ENCODE assay signal across 26 cellular contexts in the genomic region with DNA sequence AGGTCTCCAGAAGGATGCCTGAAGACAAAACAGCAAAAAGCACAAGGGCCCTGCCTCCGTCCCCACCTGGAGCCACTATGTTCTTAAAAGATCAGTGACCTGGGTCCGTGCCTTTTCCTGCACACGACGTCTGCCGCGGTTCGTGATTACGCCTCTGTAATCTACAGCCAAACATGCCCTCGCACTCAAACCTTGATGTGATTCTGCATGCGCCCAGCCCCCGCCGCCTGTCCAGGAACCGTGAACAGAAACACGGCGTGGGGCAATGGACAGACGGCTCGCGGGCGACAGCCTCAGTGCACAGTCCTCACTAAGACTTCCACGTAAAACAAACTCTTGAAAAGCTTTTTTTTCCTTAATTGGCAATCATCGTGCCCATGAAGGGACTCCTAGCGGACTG. TPM values are rescaled to one million over a fixed set of nuclear protein-coding genes. Genes with fewer than 3 reads are reported as not detected.
DNase-seq lines count a peak whose midpoint lies in the region; ATAC-seq, FAIRE-seq and TF ChIP-seq lines count a peak whose summit lies in the region.
"Had no signal": no experiment of that assay in that cellular context is flagged by ENCODE, and none has a peak within 500 bp of the region (broad histone marks: within the 10 kb centered on the region; RNA-seq: fewer than 3 reads in every experiment).

No MANE protein-coding gene starts in this region.

- FAIRE-seq in frontal cortex (lab: Jason Lieb, UNC), result no peak
- FAIRE-seq: GM12892, H1, HTR-8/SVneo had no signal

- no peak overlapping the region for H3K4me2 ChIP-seq in neural progenitor cell
- H3K4me2 ChIP-seq: PC-9 had no signal

- H3K27me3 Mint-ChIP-seq in CD4-positive, alpha-beta memory T cell, result no peaks in the 10 kb centered on the region
- H3K27me3 Mint-ChIP-seq in chondrocyte (ENCODE audit: low read depth) (no peaks in the 10 kb centered on the region), neural progenitor cell (ENCODE audit: insufficient read depth, low read depth) (peaks cover 21% of the 10 kb centered on the region)

- H3K9me3 Mint-ChIP-seq in CD4-positive, alpha-beta memory T cell, result peaks cover 0 to 33% (median 2%) of the 10 kb centered on the region in 8 donors
- H3K9me3 Mint-ChIP-seq in chondrocyte (ENCODE audit: low read depth) (peaks cover 7% of the 10 kb centered on the region), neural progenitor cell (peaks cover 47% of the 10 kb centered on the region)

- WGBS in heart right ventricle, 2 donors, result 95 to 96% methylated on average over 22 of the region's 22 CpGs

- H3K9ac ChIP-seq in neural progenitor cell, result no peak overlapping the region

- intact Hi-C loops in left ventricle myocardium superior (cut with micrococcal nuclease), result no loop called here
- intact Hi-C loops in heart right ventricle (cut with DNase I), result no loop called here
- intact Hi-C loops in CD4-positive, alpha-beta memory T cell (cut with micrococcal nuclease), result no loop called here
- intact Hi-C loops in posterior vena cava (cut with DNase I), result no loop called here

- H3K4me1 Mint-ChIP-seq in CD4-positive, alpha-beta memory T cell, result peaks cover 0 to 8% (median 3%) of the 10 kb centered on the region in 4 donors
- H3K4me1 Mint-ChIP-seq in chondrocyte (ENCODE audit: low read depth), result no peaks in the 10 kb centered on the region
- no peaks in the 10 kb centered on the region for H3K4me1 Mint-ChIP-seq in neural progenitor cell

- peak overlapping the region in 1 of 8 donors; percentile 46 for H3K4me3 Mint-ChIP-seq in CD4-positive, alpha-beta memory T cell
- H3K4me3 Mint-ChIP-seq in chondrocyte (ENCODE audit: unreplicated experiment), result no peak overlapping the region
- no peak overlapping the region for H3K4me3 Mint-ChIP-seq in neural progenitor cell

- peaks cover 0 to 17% (median 7%) of the 10 kb centered on the region in 11 donors for H3K9me3 ChIP-seq in heart right ventricle
- H3K9me3 ChIP-seq in CD4-positive, alpha-beta memory T cell (ENCODE audit: control insufficient read depth in 1 of 2, low read length in 2 of 2), result no peaks in the 10 kb centered on the region
- peaks cover 12% of the 10 kb centered on the region for H3K9me3 ChIP-seq in neural progenitor cell (ENCODE audit: low read depth)

- TF ChIP-seq CTCF in heart right ventricle (IDR thresholded peaks at IDR 0.05) (no peak), chondrocyte (IDR thresholded peaks at IDR 0.05) (no peak), neural progenitor cell (IDR thresholded peaks at IDR 0.05) (no peak)

- no peaks in the 10 kb centered on the region for H3K27me3 ChIP-seq in heart right ventricle
- H3K27me3 ChIP-seq in CD4-positive, alpha-beta memory T cell (ENCODE audit: insufficient read depth, low read length), result no peaks in the 10 kb centered on the region
- H3K27me3 ChIP-seq in neural progenitor cell, result no peaks in the 10 kb centered on the region
- H3K27me3 ChIP-seq: MG63 had no signal

- POLR2A ChIA-PET in CD4-positive, alpha-beta memory T cell (lab: Charles Lee; ENCODE audit: partially characterized antibody), result no interaction called here

- peaks cover 26 to 51% of the 10 kb centered on the region in 2 donors for H3K36me3 Mint-ChIP-seq in CD4-positive, alpha-beta memory T cell
- peaks cover 33% of the 10 kb centered on the region for H3K36me3 Mint-ChIP-seq in chondrocyte (ENCODE audit: low read depth)
- H3K36me3 Mint-ChIP-seq in neural progenitor cell, result peaks cover 25% of the 10 kb centered on the region

- ATAC-seq in left ventricle myocardium superior, result no peak
- ATAC-seq in heart right ventricle, result no peak

- peak overlapping the region in 4 of 7 donors; percentile 25 to 82 (median 52) for H3K27ac Mint-ChIP-seq in CD4-positive, alpha-beta memory T cell
- H3K27ac Mint-ChIP-seq in chondrocyte (ENCODE audit: unreplicated experiment) (no peak overlapping the region), neural progenitor cell (peak overlapping the region; percentile 90)

- H3K4me1 ChIP-seq in heart right ventricle, result no peaks in the 10 kb centered on the region
- no peaks in the 10 kb centered on the region for H3K4me1 ChIP-seq in CD4-positive, alpha-beta memory T cell (ENCODE audit: insufficient read depth, low read length)
- H3K4me1 ChIP-seq in neural progenitor cell, result no peaks in the 10 kb centered on the region

- H3F3A ChIP-seq in neural progenitor cell (ENCODE audit: low read depth), result no peaks in the 10 kb centered on the region

- no peak overlapping the region for H3K27ac ChIP-seq in heart right ventricle
- no peak overlapping the region for H3K27ac ChIP-seq in CD4-positive, alpha-beta memory T cell (ENCODE audit: low read depth, low read length)
- no peak overlapping the region for H3K27ac ChIP-seq in neural progenitor cell
- H3K27ac ChIP-seq: C4-2B, PC-9 had no signal

- no peak overlapping the region for H2AFZ ChIP-seq in neural progenitor cell (replicated peaks)
- H2AFZ ChIP-seq: PC-9 had no signal

- DNase-seq in left ventricle myocardium superior, result peak; percentile 20
- DNase-seq in heart right ventricle, result no peak
- DNase-seq in CD4-positive, alpha-beta memory T cell, result no peak
- DNase-seq in chondrocyte (ENCODE audit: low spot score), result peak; percentile 64
- no peak for DNase-seq in neural progenitor cell (ENCODE audit: low spot score)
- DNase-seq in posterior vena cava (ENCODE audit: low spot score), result no peak
- DNase-seq in frontal cortex (ENCODE audit: low spot score in 2 of 2), result no peak
- DNase-seq: DMS153, DND-41, HCEC 1CT, KG1, MG63, NCI-H1105 treated with DMSO at 0.1 percent for 48 hours, NCI-H146, NCI-H2029, NCI-H446, NCI-H524 treated with DMSO at 0.1 percent for 48 hours, NCI-H82, PC-9, SHP77 had no signal

- H3K79me2 ChIP-seq in neural progenitor cell (ENCODE audit: low read depth), result no peaks in the 10 kb centered on the region

- CTCF ChIA-PET in CD4-positive, alpha-beta memory T cell (lab: Charles Lee; ENCODE audit: partially characterized antibody), result no interaction called here

- H3K4me3 ChIP-seq in heart right ventricle (no peak overlapping the region), neural progenitor cell (no peak overlapping the region)
- H3K4me3 ChIP-seq in CD4-positive, alpha-beta memory T cell (ENCODE audit: low read length in 2 of 2), result no peak overlapping the region
- H3K4me3 ChIP-seq: MG63, PC-9 had no signal

- no peaks in the 10 kb centered on the region for H4K20me1 ChIP-seq in neural progenitor cell (ENCODE audit: low read depth)

- peaks cover 0 to 9% (median 0%) of the 10 kb centered on the region in 9 donors for H3K36me3 ChIP-seq in heart right ventricle
- H3K36me3 ChIP-seq in CD4-positive, alpha-beta memory T cell (ENCODE audit: insufficient read depth, low read length), result peaks cover 8% of the 10 kb centered on the region
- no peaks in the 10 kb centered on the region for H3K36me3 ChIP-seq in neural progenitor cell

RNA-seq across cellular contexts. Expression of gene C13orf46, which starts 15.5 kb away (rescaled TPM):
- total RNA-seq in left ventricle myocardium superior, result 0.37 TPM
- total RNA-seq in heart right ventricle, result under 1 TPM; 0.15 to 0.80 (median 0.23) TPM
- under 1 TPM; 0.09 to 0.37 TPM for polyA plus RNA-seq in heart right ventricle
- total RNA-seq in CD4-positive, alpha-beta memory T cell, result 10 to 100 TPM; 13.9 to 14.2 TPM
- polyA plus RNA-seq in CD4-positive, alpha-beta memory T cell, result 1 to 10 TPM in 1 of 2 donors, not detected in 1; 1.5 TPM
- total RNA-seq in chondrocyte, result 1.7 to 2.2 TPM (median 2.0 TPM) in 3 replicates
- total RNA-seq in neural progenitor cell (ENCODE audit: low replicate concordance), result not detected in 2 replicates
- 1 to 10 TPM; 1.2 to 1.9 TPM for total RNA-seq in posterior vena cava
- total RNA-seq in frontal cortex, result under 0.01 TPM
- total RNA-seq: RPMI7951, SK-MEL-5 had no signal

Comparison
In these comparisons a context has a peak if more than half of its experiments do, and no peak if none do; other contexts are left out.
1. DNase-seq: peak in left ventricle myocardium superior (single experiment) and chondrocyte (single experiment); none in heart right ventricle (0 of 2), CD4-positive, alpha-beta memory T cell (0 of 5), neural progenitor cell (single experiment), posterior vena cava (single experiment) and frontal cortex (0 of 2).